22 cellular contexts compared by ENCODE assay signal in genomic region chr13:25455146-25455545, GRCh38.
A peak's percentile ranks its signal among the peaks of the same experiment; 100 is the strongest.
DNase-seq lines count a peak whose midpoint lies in the region; ATAC-seq and TF ChIP-seq lines count a peak whose summit lies in the region.
"Had no signal": no experiment of that assay in that cellular context is flagged by ENCODE, and none has a peak within 500 bp of the region (broad histone marks: within the 10 kb centered on the region; RNA-seq: fewer than 3 reads in every experiment).

No MANE protein-coding gene starts in this region.

- DNase-seq in MG63: peak; percentile 12
- DNase-seq in NCI-H2107 treated with DMSO at 0.1 percent for 48 hours (lab: John Stamatoyannopoulos, UW; ENCODE audit: unreplicated experiment): peak; percentile 49
- no peak for DNase-seq in lower lobe of right lung
- no peak for DNase-seq in WTC11 (ENCODE audit: low spot score)
- DNase-seq: activated CD4-positive, alpha-beta T cell treated with anti-CD3 and anti-CD28 coated beads, Interleukin-2, amount 10 ng/mL, durations not matched to agents 7 days and 5 days; activated CD8-positive, alpha-beta memory T cell treated with anti-CD3 and anti-CD28 coated beads, Interleukin-2, amount 50 U/mL, for 4 hours; AML-193; CD8-positive, alpha-beta memory T cell; heart right ventricle; MM.1S; NCI-H2081; NCI-H748 treated with DMSO at 0.1 percent for 48 hours; OCI-M1; stimulated activated CD4-positive, alpha-beta T cell treated with anti-CD3 and anti-CD28 coated beads, Interleukin-2, amount 100 ng/mL, for 24 hours; stimulated activated naive CD8-positive, alpha-beta T cell treated with anti-CD3 and anti-CD28 coated beads, Interleukin-15, amount 100 ng/mL, for 72 hours; trophoblast cell had no signal

- no peaks in the 10 kb centered on the region for H3K36me3 Mint-ChIP-seq in WTC11
- H3K36me3 Mint-ChIP-seq: CD8-positive, alpha-beta memory T cell; neural progenitor cell had no signal

- no peak overlapping the region for H3K4me3 Mint-ChIP-seq in WTC11
- H3K4me3 Mint-ChIP-seq: activated CD4-positive, alpha-beta T cell treated with anti-CD3 and anti-CD28 coated beads, Interleukin-2, amount 10 ng/mL, durations not matched to agents 7 days and 5 days; CD8-positive, alpha-beta memory T cell; dendritic cell treated with granulocyte-macrophage colony-stimulating factor and Interleukin-4, amounts not matched to agents 40 ng/mL and 50 ng/mL, for 4 days; neural progenitor cell; stimulated activated naive CD8-positive, alpha-beta T cell treated with anti-CD3 and anti-CD28 coated beads, Interleukin-15, amount 100 ng/mL, for 72 hours had no signal

- H3K27ac ChIP-seq in VCaP (peak overlapping the region; percentile 70), lower lobe of right lung (no peak overlapping the region)
- H3K27ac ChIP-seq: heart right ventricle, neural progenitor cell, prostate gland had no signal

- 0 out of 2 replicates have a peak, but pooled peaks cover 4% of the 10 kb centered on the region for H3K9me3 Mint-ChIP-seq in WTC11
- H3K9me3 Mint-ChIP-seq: activated CD4-positive, alpha-beta T cell treated with anti-CD3 and anti-CD28 coated beads, Interleukin-2, amount 10 ng/mL, durations not matched to agents 7 days and 5 days; dendritic cell treated with granulocyte-macrophage colony-stimulating factor and Interleukin-4, amounts not matched to agents 40 ng/mL and 50 ng/mL, for 4 days; neural progenitor cell; stimulated activated naive CD8-positive, alpha-beta T cell treated with anti-CD3 and anti-CD28 coated beads, Interleukin-15, amount 100 ng/mL, for 72 hours had no signal

- H3K4me3 ChIP-seq in MG63: no peak overlapping the region
- H3K4me3 ChIP-seq in lower lobe of right lung: no peak overlapping the region
- H3K4me3 ChIP-seq: heart right ventricle, neural progenitor cell, prostate gland had no signal

- no peaks in the 10 kb centered on the region for H3K9me3 ChIP-seq in MG63
- no peaks in the 10 kb centered on the region for H3K9me3 ChIP-seq in lower lobe of right lung
- H3K9me3 ChIP-seq: heart right ventricle, prostate gland had no signal

- H3K36me3 ChIP-seq in MG63 (no peaks in the 10 kb centered on the region), lower lobe of right lung (no peaks in the 10 kb centered on the region)
- H3K36me3 ChIP-seq: heart right ventricle, neural progenitor cell, prostate gland had no signal

- intact Hi-C loops in lower lobe of right lung (cut with DNase I): no loop called here

- POLR2A ChIA-PET in WTC11 (lab: Charles Lee): no interaction called here

- no peaks in the 10 kb centered on the region for H3K4me1 ChIP-seq in lower lobe of right lung
- H3K4me1 ChIP-seq: heart right ventricle, neural progenitor cell, prostate gland had no signal

- no peak overlapping the region for H3K27ac Mint-ChIP-seq in WTC11
- H3K27ac Mint-ChIP-seq: activated CD4-positive, alpha-beta T cell treated with anti-CD3 and anti-CD28 coated beads, Interleukin-2, amount 10 ng/mL, durations not matched to agents 7 days and 5 days; CD8-positive, alpha-beta memory T cell; dendritic cell treated with granulocyte-macrophage colony-stimulating factor and Interleukin-4, amounts not matched to agents 40 ng/mL and 50 ng/mL, for 4 days; neural progenitor cell; stimulated activated naive CD8-positive, alpha-beta T cell treated with anti-CD3 and anti-CD28 coated beads, Interleukin-15, amount 100 ng/mL, for 72 hours had no signal

- TF ChIP-seq CTCF in VCaP (conservative IDR thresholded peaks at IDR 0.05) (no peak), lower lobe of right lung (IDR thresholded peaks at IDR 0.05) (no peak), WTC11 (IDR thresholded peaks at IDR 0.05) (no peak)

- H3K4me1 Mint-ChIP-seq in WTC11: no peaks in the 10 kb centered on the region
- H3K4me1 Mint-ChIP-seq: activated CD4-positive, alpha-beta T cell treated with anti-CD3 and anti-CD28 coated beads, Interleukin-2, amount 10 ng/mL, durations not matched to agents 7 days and 5 days; CD8-positive, alpha-beta memory T cell; neural progenitor cell; stimulated activated naive CD8-positive, alpha-beta T cell treated with anti-CD3 and anti-CD28 coated beads, Interleukin-15, amount 100 ng/mL, for 72 hours had no signal

- CTCF ChIA-PET in WTC11 (lab: Charles Lee): no interaction called here

- H3K27me3 Mint-ChIP-seq in WTC11 (ENCODE audit: low read depth): no peaks in the 10 kb centered on the region

- H3K27me3 ChIP-seq in MG63: peaks cover 15% of the 10 kb centered on the region
- H3K27me3 ChIP-seq in lower lobe of right lung (ENCODE audit: low read depth): peaks cover 3% of the 10 kb centered on the region
- H3K27me3 ChIP-seq: neural progenitor cell had no signal

- ATAC-seq in lower lobe of right lung (peak; percentile 33 to 35), GM18909 (IDR thresholded peaks at IDR 0.05; ENCODE audit: poor library complexity, unreplicated experiment) (no peak), GM21360 (IDR thresholded peaks at IDR 0.05; ENCODE audit: unreplicated experiment) (no peak), WTC11 (no peak)
- ATAC-seq: stimulated activated naive CD8-positive, alpha-beta T cell treated with anti-CD3 and anti-CD28 coated beads, Interleukin-15, amount 100 ng/mL, for 72 hours had no signal

TF ChIP-seq in WTC11, 78 proteins besides CTCF, POLR2A, EP300 and RAD21:
- TF ChIP-seq E2F5 (CRISPR knock-in tag; IDR thresholded peaks at IDR 0.05) (no peak), ERG (CRISPR knock-in tag; IDR thresholded peaks at IDR 0.05) (no peak), MXD4 (CRISPR knock-in tag; IDR thresholded peaks at IDR 0.05; ENCODE audit: borderline replicate concordance) (no peak), USF1 (CRISPR knock-in tag; IDR thresholded peaks at IDR 0.05) (no peak), IRF1 (CRISPR knock-in tag; IDR thresholded peaks at IDR 0.05) (no peak), ETV6 (CRISPR knock-in tag; IDR thresholded peaks at IDR 0.05) (no peak), ATF6 (CRISPR knock-in tag; IDR thresholded peaks at IDR 0.05) (no peak), PRRX2 (CRISPR knock-in tag; IDR thresholded peaks at IDR 0.05) (no peak)

Comparison
In these comparisons a context has a peak if more than half of its experiments do, and no peak if none do; other contexts are left out.
1. DNase-seq: peak in MG63 (single experiment) and NCI-H2107 treated with DMSO at 0.1 percent for 48 hours (single experiment); none in lower lobe of right lung (single experiment) and WTC11 (single experiment).
2. ATAC-seq: peak in lower lobe of right lung (2 of 2); none in GM18909 (single experiment), GM21360 (single experiment) and WTC11 (single experiment).